1 cellular context compared by ENCODE assay signal in genomic region chr19:49856574-49857021, GRCh38.
TF ChIP-seq lines count a peak whose summit lies in the region.

No MANE protein-coding gene starts in this region.

TF ChIP-seq in IMR-90, 13 proteins besides CTCF, POLR2A, EP300 and RAD21:
- TF ChIP-seq MAZ (IDR thresholded peaks at IDR 0.05; ENCODE audit: borderline replicate concordance, low read depth, low read length), result no peak
- TF ChIP-seq FOS (IDR thresholded peaks at IDR 0.05; ENCODE audit: low read depth, low read length), result no peak
- no peak for TF ChIP-seq BHLHE40 (IDR thresholded peaks at IDR 0.05; ENCODE audit: low read depth, low read length)
